In the genomic region with DNA sequence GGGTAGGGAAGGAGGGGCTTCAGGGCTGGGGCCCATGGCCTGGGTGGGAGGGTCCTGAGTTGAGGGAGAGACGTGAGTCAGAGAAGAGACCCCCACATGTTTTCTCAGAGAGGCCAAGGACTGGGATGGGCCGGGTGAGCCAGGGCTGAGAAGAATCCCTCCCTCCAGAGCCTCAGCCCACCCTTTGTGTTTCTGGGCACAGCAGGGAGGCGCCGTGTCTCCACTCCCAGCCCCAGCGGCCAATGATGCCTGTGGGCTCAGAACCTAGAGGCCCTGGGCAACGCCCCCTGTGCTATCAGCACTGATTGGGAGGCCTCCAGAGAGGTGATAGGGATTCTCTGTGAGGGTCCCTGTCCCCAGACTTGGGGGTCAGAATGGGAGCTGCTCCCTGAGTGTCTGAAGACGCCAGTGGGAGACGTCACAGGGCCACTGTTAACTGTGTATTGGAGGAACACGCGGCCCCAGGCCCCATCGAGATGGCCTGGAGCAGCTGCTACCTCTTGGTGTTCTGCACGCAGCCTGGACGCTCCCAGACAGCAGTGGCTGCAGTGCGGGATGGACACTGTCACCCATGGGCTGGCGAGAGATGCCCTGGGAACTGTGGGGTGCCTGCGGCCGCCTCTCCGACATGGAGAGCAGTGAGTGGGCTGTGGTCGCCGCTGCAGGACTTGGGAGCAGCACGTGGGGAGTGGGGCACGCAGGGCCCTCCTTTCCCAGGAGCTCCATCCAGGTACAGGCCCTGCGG, we compare ENCODE assay signal across 33 cellular contexts. TPM values are rescaled to one million over a fixed set of nuclear protein-coding genes. Genes with fewer than 3 reads are reported as not detected.
DNase-seq lines count a peak whose midpoint lies in the region; FAIRE-seq and TF ChIP-seq lines count a peak whose summit lies in the region.
"Had no signal": no experiment of that assay in that cellular context is flagged by ENCODE, and none has a peak within 500 bp of the region (broad histone marks: within the 10 kb centered on the region; RNA-seq: fewer than 3 reads in every experiment).

No MANE protein-coding gene starts in this region.

- no peak overlapping the region for H3K18ac ChIP-seq in H1 (ENCODE audit: extremely low read depth, low read length)

- no peak overlapping the region for H3K4me3 Mint-ChIP-seq in neural progenitor cell
- H3K4me3 Mint-ChIP-seq: activated naive CD8-positive, alpha-beta T cell treated with anti-CD3 and anti-CD28 coated beads, Interleukin-2, amount 50 U/mL, for 24 hours; CD4-positive, alpha-beta memory T cell; central memory CD8-positive, alpha-beta T cell; HFFc6; naive thymus-derived CD8-positive, alpha-beta T cell; T-helper 1 cell treated with Interleukin-12 subunit alpha and Interleukin-12 subunit beta and Interleukin-4 antibody, amounts not matched to agents 30 μg/mL and 1 μg/mL, for 36 hours had no signal

- H3K27me3 ChIP-seq in BLaER1 treated with 17β-estradiol and CSF1 and Interleukin-3, amounts not matched to agents 10 nM and 100 nM, result peaks cover 0 to 6% (median 0%) of the 10 kb centered on the region in 11 experiments; a peak in 2 of 22 replicates
- H3K27me3 ChIP-seq in H1 (replicated peaks in 1 of 4; ENCODE audit: control insufficient read depth in 3 of 4, extremely low read depth in 1 of 4, insufficient read depth in 3 of 4, low read length in 3 of 4) (no peaks in the 10 kb centered on the region), neural progenitor cell (no peaks in the 10 kb centered on the region)
- H3K27me3 ChIP-seq: gastroesophageal sphincter, right atrium auricular region, suprapubic skin had no signal

- peak; percentile 32 for DNase-seq in NAMALWA (ENCODE audit: low spot score)
- DNase-seq in H1 (ENCODE audit: low read depth in 1 of 2, low spot score in 2 of 2), result no peak
- DNase-seq in neural progenitor cell (ENCODE audit: low spot score), result peak; percentile 76
- DNase-seq in NCI-H2107 treated with DMSO at 0.1 percent for 48 hours (lab: John Stamatoyannopoulos, UW; ENCODE audit: unreplicated experiment), result no peak
- DNase-seq in islet precursor cell, result no peak
- no peak for DNase-seq in T-helper 9 cell
- DNase-seq: activated CD4-positive, alpha-beta T cell treated with anti-CD3 and anti-CD28 coated beads for 48 hours; activated naive CD8-positive, alpha-beta T cell treated with anti-CD3 and anti-CD28 coated beads, Interleukin-2, amount 50 U/mL, for 24 hours; activated T-cell treated with anti-CD3 and anti-CD28 coated beads, Interleukin-2, amount 50 U/mL, for 48 hours; CD4-positive, alpha-beta memory T cell; EL; HFFc6; hippocampal formation; KG1; left ventricle myocardium superior; midbrain; MM.1S; naive thymus-derived CD8-positive, alpha-beta T cell; NCI-H146; NCI-H2171; NCI-H524; stimulated activated CD4-positive, alpha-beta T cell treated with anti-CD3 and anti-CD28 coated beads, Interleukin-2, amount 100 ng/mL, for 48 hours had no signal

- peak overlapping the region; percentile 85; the same call in 1 of the 2 replicates for H4K8ac ChIP-seq in H1 (ENCODE audit: extremely low read depth, insufficient read depth, low read length)

- POLR2A ChIA-PET in H1 (lab: Charles Lee; ENCODE audit: partially characterized antibody), result no interaction called here

- H3K27ac Mint-ChIP-seq in neural progenitor cell, result no peak overlapping the region
- H3K27ac Mint-ChIP-seq: activated naive CD8-positive, alpha-beta T cell treated with anti-CD3 and anti-CD28 coated beads, Interleukin-2, amount 50 U/mL, for 24 hours; CD4-positive, alpha-beta memory T cell; HFFc6; naive thymus-derived CD8-positive, alpha-beta T cell; T-helper 1 cell treated with Interleukin-12 subunit alpha and Interleukin-12 subunit beta and Interleukin-4 antibody, amounts not matched to agents 30 μg/mL and 1 μg/mL, for 36 hours had no signal

- H3K9me3 ChIP-seq in BLaER1 treated with 17β-estradiol and CSF1 and Interleukin-3, amounts not matched to agents 10 nM and 100 nM (replicated peaks in 1 of 11), result no peaks in the 10 kb centered on the region
- H3K9me3 ChIP-seq in H1 (ENCODE audit: insufficient read depth in 2 of 2, low read depth in 1 of 2, low read length in 1 of 2) (no peaks in the 10 kb centered on the region), neural progenitor cell (ENCODE audit: low read depth) (no peaks in the 10 kb centered on the region)
- H3K9me3 ChIP-seq: gastroesophageal sphincter, right atrium auricular region, suprapubic skin had no signal

- H3K4me1 Mint-ChIP-seq in neural progenitor cell, result peaks cover 11% of the 10 kb centered on the region
- H3K4me1 Mint-ChIP-seq: activated naive CD8-positive, alpha-beta T cell treated with anti-CD3 and anti-CD28 coated beads, Interleukin-2, amount 50 U/mL, for 24 hours; central memory CD8-positive, alpha-beta T cell had no signal

- H3K27ac ChIP-seq in BLaER1 treated with 17β-estradiol and CSF1 and Interleukin-3, amounts not matched to agents 10 nM and 100 nM, result peak overlapping the region in 1 of 11 experiments; percentile 9; a peak in 2 of 22 replicates
- no peak overlapping the region for H3K27ac ChIP-seq in H1 (ENCODE audit: low read depth, low read length)
- no peak overlapping the region for H3K27ac ChIP-seq in neural progenitor cell
- H3K27ac ChIP-seq: gastroesophageal sphincter, parathyroid adenoma, right atrium auricular region, suprapubic skin had no signal

- peaks cover 7 to 25% (median 15%) of the 10 kb centered on the region in 11 experiments; a peak in 21 of 22 replicates for H3K36me3 ChIP-seq in BLaER1 treated with 17β-estradiol and CSF1 and Interleukin-3, amounts not matched to agents 10 nM and 100 nM
- no peaks in the 10 kb centered on the region; a peak in 1 of 8 replicates for H3K36me3 ChIP-seq in H1 (ENCODE audit: control insufficient read depth in 2 of 4, insufficient read depth in 4 of 4, low read length in 3 of 4)
- no peaks in the 10 kb centered on the region for H3K36me3 ChIP-seq in neural progenitor cell

- H2BK20ac ChIP-seq in H1 (ENCODE audit: low read length), result no peak overlapping the region

- H3K4ac ChIP-seq in H1 (replicated peaks; ENCODE audit: insufficient read length, low read depth, low read length), result no peak overlapping the region

- H4K20me1 ChIP-seq in BLaER1 treated with 17β-estradiol and CSF1 and Interleukin-3, amounts not matched to agents 10 nM and 100 nM, result peaks cover 5 to 89% (median 78%) of the 10 kb centered on the region in 11 experiments; a peak in 20 of 22 replicates
- H4K20me1 ChIP-seq in H1 (replicated peaks in 1 of 2; ENCODE audit: control insufficient read depth in 1 of 2, insufficient read depth in 2 of 2, low read length in 2 of 2), result peaks cover 2 to 15% of the 10 kb centered on the region in 2 experiments
- peaks cover 53% of the 10 kb centered on the region for H4K20me1 ChIP-seq in neural progenitor cell (ENCODE audit: low read depth)

- 79% methylated on average over 21 of the region's 23 CpGs; no CpG with 5 or more reads in 1 of the 2 experiments for WGBS in H1 (ENCODE audit: extremely low coverage in 1 of 2, insufficient coverage in 1 of 2, insufficient read length in 1 of 2, insufficient replicate concordance in 2 of 2, low coverage in 1 of 2, low lambda C conversion rate in 2 of 2, missing lambda C conversion rate in 1 of 2), 2 experiments

- peak overlapping the region in 10 of 11 experiments; percentile 18 to 67 (median 38); a peak in 14 of 22 replicates for H3K9ac ChIP-seq in BLaER1 treated with 17β-estradiol and CSF1 and Interleukin-3, amounts not matched to agents 10 nM and 100 nM
- no peak overlapping the region for H3K9ac ChIP-seq in H1 (replicated peaks in 1 of 4; ENCODE audit: extremely low read depth in 1 of 4, low read depth in 3 of 4, low read length in 3 of 4)
- no peak overlapping the region for H3K9ac ChIP-seq in neural progenitor cell
- H3K9ac ChIP-seq: parathyroid adenoma had no signal

- peaks cover 3% of the 10 kb centered on the region for H3F3A ChIP-seq in neural progenitor cell (ENCODE audit: low read depth)

- peaks cover 72 to 77% (median 75%) of the 10 kb centered on the region in 10 experiments for H3K4me1 ChIP-seq in BLaER1 treated with 17β-estradiol and CSF1 and Interleukin-3, amounts not matched to agents 10 nM and 100 nM
- H3K4me1 ChIP-seq in H1 (replicated peaks in 1 of 4; ENCODE audit: control insufficient read depth in 3 of 4, insufficient read depth in 4 of 4, low read length in 3 of 4) (peaks cover 0 to 6% (median 2%) of the 10 kb centered on the region in 4 experiments; a peak in 4 of 7 replicates), neural progenitor cell (peaks cover 38% of the 10 kb centered on the region)
- H3K4me1 ChIP-seq: parathyroid adenoma, right atrium auricular region, suprapubic skin had no signal

- TF ChIP-seq POLR2A in H1 (IDR thresholded peaks at IDR 0.05; ENCODE audit: control extremely low read depth in 1 of 2, low read depth in 2 of 2, low read length in 2 of 2), result no peak

- no peaks in the 10 kb centered on the region for H3K9me3 Mint-ChIP-seq in neural progenitor cell
- H3K9me3 Mint-ChIP-seq: activated naive CD8-positive, alpha-beta T cell treated with anti-CD3 and anti-CD28 coated beads, Interleukin-2, amount 50 U/mL, for 24 hours; CD4-positive, alpha-beta memory T cell; central memory CD8-positive, alpha-beta T cell; HFFc6; naive thymus-derived CD8-positive, alpha-beta T cell; T-helper 1 cell treated with Interleukin-12 subunit alpha and Interleukin-12 subunit beta and Interleukin-4 antibody, amounts not matched to agents 30 μg/mL and 1 μg/mL, for 36 hours had no signal

- TF ChIP-seq RAD21 in H1 (IDR thresholded peaks at IDR 0.05 in 1 of 2, conservative IDR thresholded peaks at IDR 0.05 in 1 of 2; ENCODE audit: low read depth in 2 of 2, low read length in 2 of 2), result no peak

- H3K4me2 ChIP-seq in BLaER1 treated with 17β-estradiol and CSF1 and Interleukin-3, amounts not matched to agents 10 nM and 100 nM, result peak overlapping the region; percentile 72 to 98 (median 95)
- H3K4me2 ChIP-seq in H1 (ENCODE audit: insufficient read depth in 1 of 2, low read depth in 2 of 2, low read length in 2 of 2) (no peak overlapping the region), neural progenitor cell (peak overlapping the region; percentile 43)

- H3K14ac ChIP-seq in H1 (ENCODE audit: insufficient read length), result no peak overlapping the region

- H2BK15ac ChIP-seq in H1 (ENCODE audit: low read length), result no peak overlapping the region

- no peaks in the 10 kb centered on the region for H3K36me3 Mint-ChIP-seq in neural progenitor cell
- H3K36me3 Mint-ChIP-seq: CD4-positive, alpha-beta memory T cell; naive thymus-derived CD8-positive, alpha-beta T cell had no signal

- H3K56ac ChIP-seq in H1 (replicated peaks; ENCODE audit: insufficient read length, low read depth, low read length), result no peak overlapping the region

- TF ChIP-seq EP300 in H1 (IDR thresholded peaks at IDR 0.05; ENCODE audit: borderline replicate concordance in 1 of 2, low read depth in 2 of 2, low read length in 2 of 2), result no peak

- TF ChIP-seq CTCF in H1 (IDR thresholded peaks at IDR 0.05; ENCODE audit: control extremely low read depth in 1 of 3, insufficient read depth in 1 of 3, low read depth in 1 of 3, low read length in 3 of 3), result no peak
- no peak for TF ChIP-seq CTCF in neural progenitor cell (IDR thresholded peaks at IDR 0.05)

- CTCF ChIA-PET in H1 (lab: Charles Lee; ENCODE audit: partially characterized antibody), result no interaction called here

- H2BK120ac ChIP-seq in H1 (replicated peaks; ENCODE audit: low read depth, low read length), result no peak overlapping the region

- H2BK5ac ChIP-seq in H1 (ENCODE audit: low read depth, low read length), result no peak overlapping the region

- no peak overlapping the region for H4K5ac ChIP-seq in H1 (ENCODE audit: insufficient read length, low read depth, low read length)

- H3K4me3 ChIP-seq in BLaER1 treated with 17β-estradiol and CSF1 and Interleukin-3, amounts not matched to agents 10 nM and 100 nM, result peak overlapping the region in 1 of 10 experiments; percentile 22; a peak in 1 of 20 replicates
- H3K4me3 ChIP-seq in H1 (ENCODE audit: extremely low read depth in 1 of 4, insufficient read depth in 2 of 4, low read depth in 3 of 4, low read length in 4 of 4) (no peak overlapping the region), neural progenitor cell (no peak overlapping the region)
- H3K4me3 ChIP-seq: gastroesophageal sphincter, GM12878, right atrium auricular region, suprapubic skin had no signal

- H3K79me2 ChIP-seq in H1 (ENCODE audit: control insufficient read depth in 1 of 2, insufficient read depth in 2 of 2, low read length in 2 of 2), result no peaks in the 10 kb centered on the region
- peaks cover 22% of the 10 kb centered on the region for H3K79me2 ChIP-seq in neural progenitor cell (ENCODE audit: low read depth)
- H3K79me2 ChIP-seq: parathyroid adenoma had no signal

- H2AFZ ChIP-seq in H1 (ENCODE audit: low read length) (no peak overlapping the region), neural progenitor cell (replicated peaks) (no peak overlapping the region)
- H2AFZ ChIP-seq: parathyroid adenoma had no signal

- no peak overlapping the region for H2BK12ac ChIP-seq in H1 (ENCODE audit: low read depth, low read length)

- peaks cover 6% of the 10 kb centered on the region for H3K79me1 ChIP-seq in H1 (ENCODE audit: low read depth, low read length)

- H3K27me3 Mint-ChIP-seq in neural progenitor cell (ENCODE audit: insufficient read depth, low read depth), result peaks cover 3% of the 10 kb centered on the region
- H3K27me3 Mint-ChIP-seq: activated naive CD8-positive, alpha-beta T cell treated with anti-CD3 and anti-CD28 coated beads, Interleukin-2, amount 50 U/mL, for 24 hours; CD4-positive, alpha-beta memory T cell; central memory CD8-positive, alpha-beta T cell; naive thymus-derived CD8-positive, alpha-beta T cell had no signal

- 0 out of 2 replicates have a peak overlapping the region, but pooled peaks have one; percentile 8 for H2AK5ac ChIP-seq in H1 (ENCODE audit: low read depth, low read length)

- H3K23me2 ChIP-seq in H1 (ENCODE audit: low read depth, low read length), result no peaks in the 10 kb centered on the region

- no peak for FAIRE-seq in H1 (lab: Jason Lieb, UNC)
- FAIRE-seq: GM12878, HTR-8/SVneo had no signal

- no peak overlapping the region for H3K23ac ChIP-seq in H1 (ENCODE audit: insufficient read length)

- H4K91ac ChIP-seq in H1 (replicated peaks; ENCODE audit: insufficient read length, low read length), result no peak overlapping the region

RNA-seq across cellular contexts. Expression of a gene that starts 8.5 kb away (rescaled TPM):
- 18.8 and 18.9 TPM in 2 replicates for total RNA-seq in H1 (2021; fragmentation: NEBNext Ultra II Directional; extraction: Animal tissue kit (Norgen Biotek cat#: 25700))
- polyA plus RNA-seq in H1 (2011; rRNA removed), result 34.6 and 38.9 TPM in 2 replicates
- polyA plus RNA-seq in H1 (2011; cell fraction: cytosol; rRNA removed), result 27.7 TPM
- polyA plus RNA-seq in H1 (2011; cell fraction: nucleus; rRNA removed), result 30.1 TPM
- polyA plus RNA-seq in H1 (2012, experiment 1 of 2), result 12.6 to 21.8 TPM (median 19.7 TPM) in 4 replicates
- polyA plus RNA-seq in H1 (2012, experiment 2 of 2), result 15.6 TPM
- 21.1 TPM for polyA plus RNA-seq in H1 (2013, experiment 1 of 2)
- 22.9 TPM for polyA plus RNA-seq in H1 (2013, experiment 2 of 2)
- polyA minus RNA-seq in H1 (2011; rRNA and poly(A)+ RNA removed), result 72.8 and 101 TPM in 2 replicates
- 20.7 TPM for polyA minus RNA-seq in H1 (2011; cell fraction: cytosol; rRNA and poly(A)+ RNA removed)
- polyA minus RNA-seq in H1 (2011; cell fraction: nucleus; rRNA and poly(A)+ RNA removed), result 22.0 TPM
- 9.6 and 27.4 TPM in 2 replicates for total RNA-seq in neural progenitor cell (ENCODE audit: low replicate concordance)

RNA-seq across cellular contexts. Expression of a gene that starts 26.7 kb away (rescaled TPM):
- total RNA-seq in H1 (2021; fragmentation: NEBNext Ultra II Directional; extraction: Animal tissue kit (Norgen Biotek cat#: 25700)), result not detected in 2 replicates
- 0.11 and 0.14 TPM in 2 replicates for polyA plus RNA-seq in H1 (2011; rRNA removed)
- 0.10 TPM for polyA plus RNA-seq in H1 (2011; cell fraction: cytosol; rRNA removed)
- polyA plus RNA-seq in H1 (2011; cell fraction: nucleus; rRNA removed), result 0.57 TPM
- 0.20 to 0.67 TPM (median 0.33 TPM) in 4 replicates for polyA plus RNA-seq in H1 (2012, experiment 1 of 2)
- 0.08 TPM for polyA plus RNA-seq in H1 (2012, experiment 2 of 2)
- 0.14 TPM for polyA plus RNA-seq in H1 (2013, experiment 1 of 2)
- polyA plus RNA-seq in H1 (2013, experiment 2 of 2), result 0.06 TPM
- 0.07 and 0.09 TPM in 2 replicates for polyA minus RNA-seq in H1 (2011; rRNA and poly(A)+ RNA removed)
- polyA minus RNA-seq in H1 (2011; cell fraction: cytosol; rRNA and poly(A)+ RNA removed), result not detected
- polyA minus RNA-seq in H1 (2011; cell fraction: nucleus; rRNA and poly(A)+ RNA removed), result 0.20 TPM
- total RNA-seq in neural progenitor cell (ENCODE audit: low replicate concordance), result 0.19 TPM in 1 of 2 replicates, not detected in the other
- total RNA-seq: gastroesophageal sphincter, left ventricle myocardium superior, right atrium auricular region, RPMI7951, SK-MEL-5 had no signal

RNA-seq across cellular contexts. Expression of a gene that starts 33.1 kb away (rescaled TPM):
- 4.8 and 6.5 TPM in 2 replicates for total RNA-seq in H1 (2021; fragmentation: NEBNext Ultra II Directional; extraction: Animal tissue kit (Norgen Biotek cat#: 25700))
- polyA plus RNA-seq in H1 (2011; rRNA removed), result 2.8 and 5.8 TPM in 2 replicates
- 3.5 TPM for polyA plus RNA-seq in H1 (2011; cell fraction: cytosol; rRNA removed)
- polyA plus RNA-seq in H1 (2011; cell fraction: nucleus; rRNA removed), result 30.1 TPM
- polyA plus RNA-seq in H1 (2012, experiment 1 of 2), result 1.3 to 4.4 TPM (median 2.7 TPM) in 4 replicates
- 1.2 TPM for polyA plus RNA-seq in H1 (2012, experiment 2 of 2)
- polyA plus RNA-seq in H1 (2013, experiment 1 of 2), result 2.0 TPM
- polyA plus RNA-seq in H1 (2013, experiment 2 of 2), result 2.1 TPM
- polyA minus RNA-seq in H1 (2011; rRNA and poly(A)+ RNA removed), result 0.93 and 1.1 TPM in 2 replicates
- 2.7 TPM for polyA minus RNA-seq in H1 (2011; cell fraction: cytosol; rRNA and poly(A)+ RNA removed)
- 8.1 TPM for polyA minus RNA-seq in H1 (2011; cell fraction: nucleus; rRNA and poly(A)+ RNA removed)
- total RNA-seq in neural progenitor cell (ENCODE audit: low replicate concordance), result 0.47 and 10.7 TPM in 2 replicates

RNA-seq across cellular contexts. Expression of a gene that starts 46.5 kb away (rescaled TPM):
- 9.3 and 9.7 TPM in 2 replicates for total RNA-seq in H1 (2021; fragmentation: NEBNext Ultra II Directional; extraction: Animal tissue kit (Norgen Biotek cat#: 25700))
- 7.3 and 14.5 TPM in 2 replicates for polyA plus RNA-seq in H1 (2011; rRNA removed)
- 11.1 TPM for polyA plus RNA-seq in H1 (2011; cell fraction: cytosol; rRNA removed)
- 97.1 TPM for polyA plus RNA-seq in H1 (2011; cell fraction: nucleus; rRNA removed)
- 6.3 to 10.5 TPM (median 9.8 TPM) in 4 replicates for polyA plus RNA-seq in H1 (2012, experiment 1 of 2)
- 5.8 TPM for polyA plus RNA-seq in H1 (2012, experiment 2 of 2)
- 5.9 TPM for polyA plus RNA-seq in H1 (2013, experiment 1 of 2)
- polyA plus RNA-seq in H1 (2013, experiment 2 of 2), result 5.2 TPM
- polyA minus RNA-seq in H1 (2011; rRNA and poly(A)+ RNA removed), result 3.4 and 6.0 TPM in 2 replicates
- 10.1 TPM for polyA minus RNA-seq in H1 (2011; cell fraction: cytosol; rRNA and poly(A)+ RNA removed)
- 13.6 TPM for polyA minus RNA-seq in H1 (2011; cell fraction: nucleus; rRNA and poly(A)+ RNA removed)
- total RNA-seq in neural progenitor cell (ENCODE audit: low replicate concordance), result 5.1 and 16.0 TPM in 2 replicates

Comparison
In these comparisons a context has a peak if more than half of its experiments do, and no peak if none do; other contexts are left out.
1. H3K4me2 ChIP-seq: peak in BLaER1 treated with 17β-estradiol and CSF1 and Interleukin-3, amounts not matched to agents 10 nM and 100 nM (11 of 11) and neural progenitor cell (single experiment); none in H1 (0 of 2).
2. H3K9ac ChIP-seq: peak in BLaER1 treated with 17β-estradiol and CSF1 and Interleukin-3, amounts not matched to agents 10 nM and 100 nM (10 of 11); none in H1 (0 of 4) and neural progenitor cell (single experiment).
3. DNase-seq: peak in NAMALWA (single experiment) and neural progenitor cell (single experiment); none in H1 (0 of 2), NCI-H2107 treated with DMSO at 0.1 percent for 48 hours (single experiment), islet precursor cell (single experiment) and T-helper 9 cell (single experiment).